In genomic region chr9:73001860-73002259, GRCh38 we compare ENCODE assay signal across 36 cellular contexts. TPM values are rescaled to one million over a fixed set of nuclear protein-coding genes. Genes with fewer than 3 reads are reported as not detected.
DNase-seq lines count a peak whose midpoint lies in the region; ATAC-seq, FAIRE-seq and TF ChIP-seq lines count a peak whose summit lies in the region.
"Had no signal": no experiment of that assay in that cellular context is flagged by ENCODE, and none has a peak within 500 bp of the region (broad histone marks: within the 10 kb centered on the region; RNA-seq: fewer than 3 reads in every experiment).

No MANE protein-coding gene starts in this region.

- WGBS in tibial nerve, 2 donors, result 95 to 96% methylated on average over 3 of the region's 3 CpGs

- H3K4me1 ChIP-seq in HCT116 (ENCODE audit: control insufficient read depth in 1 of 2, insufficient read depth in 2 of 2, low read length in 2 of 2) (no peaks in the 10 kb centered on the region), tibial nerve (peaks cover 0 to 6% (median 0%) of the 10 kb centered on the region in 4 donors)
- H3K4me1 ChIP-seq: BE2C had no signal

- H3K27ac ChIP-seq in HCT116 (ENCODE audit: low read depth, low read length) (no peak overlapping the region), neural cell (ENCODE audit: low read length) (no peak overlapping the region), tibial nerve (no peak overlapping the region)
- H3K27ac ChIP-seq: 22Rv1; BLaER1; BLaER1 treated with 17β-estradiol and CSF1 and Interleukin-3, amounts not matched to agents 10 nM and 100 nM; C4-2B had no signal

- H3K9me2 ChIP-seq in HCT116 (ENCODE audit: insufficient read depth), result 0 out of 2 replicates have a peak, but pooled peaks cover 7% of the 10 kb centered on the region
- no peaks in the 10 kb centered on the region for H3K9me2 ChIP-seq in neural cell (ENCODE audit: insufficient read depth, low read length)

- CTCF ChIA-PET in HCT116 (lab: Charles Lee), result interaction anchor here (0.6 to 1.2 kb wide), 2 partner anchors 21 to 1002 kb away, joined by 3 to 4 read pairs; no protein-coding TSS in a partner anchor

- no peaks in the 10 kb centered on the region for H4K20me1 ChIP-seq in HCT116 (ENCODE audit: insufficient read depth)
- no peaks in the 10 kb centered on the region for H4K20me1 ChIP-seq in neural cell (ENCODE audit: insufficient read depth)
- H4K20me1 ChIP-seq: BLaER1; BLaER1 treated with 17β-estradiol and CSF1 and Interleukin-3, amounts not matched to agents 10 nM and 100 nM had no signal

- H2AFZ ChIP-seq in HCT116 (ENCODE audit: low read depth, low read length, poor library complexity, severe bottlenecking), result peak overlapping the region; percentile 39
- no peak overlapping the region for H2AFZ ChIP-seq in neural cell (ENCODE audit: low read depth, low read length)

- no TSS peak for BruUV-seq in HCT116 (replicated peaks; lab: Mats Ljungman, UMichigan)

- DNase-seq in D721Med (ENCODE audit: insufficient read length, low spot score) (no peak), H54 (ENCODE audit: insufficient read length, low spot score) (no peak), HCT116 (ENCODE audit: low read depth, low spot score) (no peak), tibial nerve (ENCODE audit: low spot score in 2 of 2) (no peak), cortex of kidney (lab: John Stamatoyannopoulos, UW) (no peak), head of caudate nucleus (no peak)
- no peak for DNase-seq in stimulated activated naive CD4-positive, alpha-beta T cell (lab: John Stamatoyannopoulos, UW)
- DNase-seq: 8988T; ACHN; AML-193; BE2C; C1 segment of cervical spinal cord; Caco-2; Calu3; CD4-positive, alpha-beta memory T cell; CD4-positive, alpha-beta T cell; CD4-positive, CD25-positive, alpha-beta regulatory T cell; CD8-positive, alpha-beta memory T cell; CD8-positive, alpha-beta T cell; COR-L47; DMS 273 treated with DMSO at 0.1 percent for 48 hours; DMS153; DMS53; DMS79; DMS79 treated with DMSO at 0.1 percent for 48 hours; DND-41; EL had no signal

- H3K27me3 ChIP-seq in HCT116 (ENCODE audit: insufficient read depth, low read length), result no peaks in the 10 kb centered on the region
- H3K27me3 ChIP-seq in neural cell (ENCODE audit: insufficient read depth, low read depth, low read length), result no peaks in the 10 kb centered on the region
- no peaks in the 10 kb centered on the region for H3K27me3 ChIP-seq in tibial nerve
- H3K27me3 ChIP-seq: BE2C; BLaER1; BLaER1 treated with 17β-estradiol and CSF1 and Interleukin-3, amounts not matched to agents 10 nM and 100 nM had no signal

- H3K4me2 ChIP-seq in HCT116 (ENCODE audit: low read length) (no peak overlapping the region), neural cell (ENCODE audit: low read length) (no peak overlapping the region)
- H3K4me2 ChIP-seq: A549; BLaER1; BLaER1 treated with 17β-estradiol and CSF1 and Interleukin-3, amounts not matched to agents 10 nM and 100 nM had no signal

- ATAC-seq in HCT116, result no peak
- ATAC-seq: A549; CD8-positive, alpha-beta T cell had no signal

- POLR2A ChIA-PET in HCT116 (lab: Charles Lee), result no interaction called here

- H3F3A ChIP-seq in neural cell (ENCODE audit: insufficient read depth, low read length, poor library complexity, severe bottlenecking), result no peaks in the 10 kb centered on the region

- FAIRE-seq in D721Med (lab: Jason Lieb, UNC) (peak; percentile 64), H54 (lab: Jason Lieb, UNC) (peak; percentile 76)
- FAIRE-seq: A549 had no signal

- no peak for TF ChIP-seq CTCF in D721Med (IDR thresholded peaks at IDR 0.05; ENCODE audit: insufficient read depth, missing control alignments)
- TF ChIP-seq CTCF in HCT116 (IDR thresholded peaks at IDR 0.05 in 2 of 3, conservative IDR thresholded peaks at IDR 0.05 in 1 of 3; ENCODE audit: borderline replicate concordance in 1 of 3, insufficient read depth in 1 of 3, low read depth in 2 of 3, low read length in 2 of 3), result no peak
- no peak for TF ChIP-seq CTCF in neural cell (IDR thresholded peaks at IDR 0.05; ENCODE audit: poor library complexity, severe bottlenecking)
- no peak for TF ChIP-seq CTCF in tibial nerve (IDR thresholded peaks at IDR 0.05)

- RAD21 ChIA-PET in HCT116 (lab: Charles Lee; ENCODE audit: low non-redundant PET in 1 of 2, low total read pairs in 2 of 2, uncharacterized antibody in 2 of 2, unreplicated experiment in 2 of 2), result no interaction called here

- no peaks in the 10 kb centered on the region for H3K36me3 ChIP-seq in HCT116 (ENCODE audit: control insufficient read depth in 1 of 2, insufficient read depth in 2 of 2, low read length in 2 of 2)
- H3K36me3 ChIP-seq in neural cell (ENCODE audit: insufficient read depth, low read length), result no peaks in the 10 kb centered on the region
- H3K36me3 ChIP-seq in tibial nerve, result no peaks in the 10 kb centered on the region
- H3K36me3 ChIP-seq: BE2C; BLaER1; BLaER1 treated with 17β-estradiol and CSF1 and Interleukin-3, amounts not matched to agents 10 nM and 100 nM had no signal

- intact Hi-C loops in HCT116 (cut with micrococcal nuclease), result no loop called here
- intact Hi-C loops in head of caudate nucleus (cut with DNase I), result no loop called here

- H3K4me3 ChIP-seq in HCT116 (replicated peaks in 1 of 2; ENCODE audit: low read depth in 1 of 2, low read length in 2 of 2), result no peak overlapping the region
- H3K4me3 ChIP-seq in neural cell (ENCODE audit: low read length), result no peak overlapping the region
- no peak overlapping the region for H3K4me3 ChIP-seq in tibial nerve
- H3K4me3 ChIP-seq: A549; BLaER1; BLaER1 treated with 17β-estradiol and CSF1 and Interleukin-3, amounts not matched to agents 10 nM and 100 nM had no signal

- H3K79me2 ChIP-seq in HCT116 (ENCODE audit: insufficient read depth, low read length), result no peaks in the 10 kb centered on the region
- H3K79me2 ChIP-seq in neural cell (replicated peaks; ENCODE audit: insufficient read depth, low read length), result no peaks in the 10 kb centered on the region

- no peak for TF ChIP-seq RAD21 in HCT116 (IDR thresholded peaks at IDR 0.05; ENCODE audit: low read depth)
- no peak for TF ChIP-seq RAD21 in neural cell (conservative IDR thresholded peaks at IDR 0.05)

- no peak overlapping the region for H3K9ac ChIP-seq in HCT116 (ENCODE audit: low read length)
- no peak overlapping the region for H3K9ac ChIP-seq in neural cell (ENCODE audit: low read length)
- H3K9ac ChIP-seq: BLaER1; BLaER1 treated with 17β-estradiol and CSF1 and Interleukin-3, amounts not matched to agents 10 nM and 100 nM had no signal

- TF ChIP-seq POLR2A in H54 (IDR thresholded peaks at IDR 0.05; ENCODE audit: low read depth, low read length) (no peak), HCT116 (IDR thresholded peaks at IDR 0.05; ENCODE audit: borderline replicate concordance, extremely low read depth, insufficient read depth, insufficient read length) (no peak), tibial nerve (IDR thresholded peaks at IDR 0.05) (no peak)

- no peaks in the 10 kb centered on the region for H3K9me3 ChIP-seq in HCT116 (ENCODE audit: control insufficient read depth in 1 of 2, insufficient read depth in 1 of 2, low read depth in 1 of 2, low read length in 2 of 2)
- H3K9me3 ChIP-seq in neural cell (ENCODE audit: low read length), result no peaks in the 10 kb centered on the region
- no peaks in the 10 kb centered on the region for H3K9me3 ChIP-seq in tibial nerve
- H3K9me3 ChIP-seq: BE2C, Caco-2 had no signal

- TF ChIP-seq EP300 in neural cell (conservative IDR thresholded peaks at IDR 0.05; ENCODE audit: poor library complexity, severe bottlenecking) (peak; percentile 87), tibial nerve (IDR thresholded peaks at IDR 0.05) (no peak)

TF ChIP-seq in HCT116, 20 proteins besides CTCF, POLR2A, EP300 and RAD21:
- no peak for TF ChIP-seq SIN3A (IDR thresholded peaks at IDR 0.05; ENCODE audit: low read depth)

TF ChIP-seq in neural cell, 6 proteins besides CTCF, POLR2A, EP300 and RAD21:
- TF ChIP-seq MXI1 (conservative IDR thresholded peaks at IDR 0.05; ENCODE audit: poor library complexity, severe bottlenecking) (no peak), POLR2AphosphoS5 (IDR thresholded peaks at IDR 0.05) (peak; percentile 59)

RNA-seq across cellular contexts. Expression of gene ALDH1A1, which starts 49.0 kb away (rescaled TPM):
- total RNA-seq in HCT116 (2021; ENCODE audit: unreplicated experiment) (0.44 TPM), tibial nerve (100 to 1,000 TPM in 3 of 4 donors, 10 to 100 TPM in 1; 86.4 to 247 (median 156) TPM)
- polyA plus RNA-seq in HCT116 (2012), result 0.17 TPM in 1 of 2 replicates, not detected in the other
- polyA plus RNA-seq in neural cell, result not detected in 2 replicates
- polyA minus RNA-seq in neural cell, result not detected in 2 replicates
- total RNA-seq: A172; B cell; CD8-positive, alpha-beta T cell; Daoy had no signal
- polyA plus RNA-seq: CD4-positive, alpha-beta memory T cell; CD8-positive, alpha-beta memory T cell had no signal

Comparison
In these comparisons a context has a peak if more than half of its experiments do, and no peak if none do; other contexts are left out.
1. RNA of gene ALDH1A1, which starts 49.0 kb away (total RNA-seq): 86.4 to 247 TPM in tibial nerve; 0.44 TPM in HCT116 (single experiment); every median in the first group is over 10 times any median in the second.